Comparison of ENCODE assay signal across 9 cellular contexts in genomic region chr3:43178891-43179366, GRCh38.
A peak's percentile ranks its signal among the peaks of the same experiment; 100 is the strongest.
DNase-seq lines count a peak whose midpoint lies in the region; ATAC-seq, FAIRE-seq and TF ChIP-seq lines count a peak whose summit lies in the region.
"Had no signal": no experiment of that assay in that cellular context is flagged by ENCODE, and none has a peak within 500 bp of the region (broad histone marks: within the 10 kb centered on the region; RNA-seq: fewer than 3 reads in every experiment).

No MANE protein-coding gene starts in this region.

- DNase-seq in AG09309 (ENCODE audit: low read depth) (peak; percentile 29), LHCN-M2 (ENCODE audit: low read depth) (peak; percentile 59), mammary epithelial cell (peak; percentile 75), HepG2 (ENCODE audit: low spot score) (peak; percentile 91), NCI-H1105 (lab: John Stamatoyannopoulos, UW) (no peak), T-helper 9 cell (no peak), NCI-H345 (lab: John Stamatoyannopoulos, UW) (no peak)
- DNase-seq: uterus had no signal

- peak; percentile 14 to 78; a peak in 2 of 4 replicates for TF ChIP-seq EP300 in HepG2 (IDR thresholded peaks at IDR 0.05; ENCODE audit: low read depth in 2 of 2, low read length in 2 of 2)
- TF ChIP-seq EP300 in HepG2 (CRISPR knock-in tag; IDR thresholded peaks at IDR 0.05; ENCODE audit: borderline replicate concordance), result peak; percentile 60; the same call in 1 of the 2 replicates

- H3K36me3 ChIP-seq in mammary epithelial cell (ENCODE audit: insufficient read depth, low read length), result no peaks in the 10 kb centered on the region
- no peaks in the 10 kb centered on the region for H3K36me3 ChIP-seq in HepG2 (replicated peaks in 1 of 2; ENCODE audit: control insufficient read depth in 1 of 2, insufficient read depth in 2 of 2, low read length in 2 of 2)
- H3K36me3 ChIP-seq: uterus had no signal

- no peak for TF ChIP-seq RAD21 in HepG2 (CRISPR knock-in tag; IDR thresholded peaks at IDR 0.05)

- H3K79me2 ChIP-seq in mammary epithelial cell (ENCODE audit: insufficient read depth, low read length) (no peaks in the 10 kb centered on the region), HepG2 (ENCODE audit: insufficient read depth, low read length) (no peaks in the 10 kb centered on the region)

- no peak overlapping the region for H3K4me3 ChIP-seq in AG09309 (ENCODE audit: control insufficient read depth, low read depth, low read length)
- no peak overlapping the region for H3K4me3 ChIP-seq in mammary epithelial cell (replicated peaks in 1 of 3; ENCODE audit: insufficient read depth in 1 of 3, low read depth in 2 of 3, low read length in 3 of 3)
- H3K4me3 ChIP-seq in HepG2 (replicated peaks in 1 of 3; ENCODE audit: insufficient read depth in 1 of 3, low read depth in 2 of 3, low read length in 3 of 3), result peak overlapping the region in 1 of 3 experiments; percentile 44; a peak in 2 of 6 replicates
- H3K4me3 ChIP-seq: uterus had no signal

- H2AFZ ChIP-seq in mammary epithelial cell (ENCODE audit: low read depth, low read length) (no peak overlapping the region), HepG2 (ENCODE audit: low read length) (no peak overlapping the region)

- H3K4me2 ChIP-seq in mammary epithelial cell (ENCODE audit: insufficient read depth, low read depth, low read length) (no peak overlapping the region), HepG2 (ENCODE audit: low read depth, low read length) (peak overlapping the region; percentile 64)

- in situ Hi-C loops in mammary epithelial cell (cut with MboI; ENCODE audit: low sequenced_read_pairs in 2 of 2) (no loop called here), HepG2 (cut with HindIII; ENCODE audit: extremely low pct_ligation_motif_present, low pct_unique_long_range_greater_than_20kb) (no loop called here)

- H3K9ac ChIP-seq in mammary epithelial cell (ENCODE audit: insufficient read depth, low read length) (no peak overlapping the region), HepG2 (ENCODE audit: insufficient read depth, low read depth, low read length) (no peak overlapping the region)

- FAIRE-seq in HepG2 (lab: Jason Lieb, UNC), result peak; percentile 61

- TF ChIP-seq POLR2A in HepG2 (IDR thresholded peaks at IDR 0.05; ENCODE audit: insufficient read depth in 1 of 2, low read depth in 2 of 2, low read length in 2 of 2), result no peak

- intact Hi-C loops in mammary epithelial cell (cut with micrococcal nuclease), result no loop called here
- intact Hi-C loops in HepG2 (cut with micrococcal nuclease; ENCODE audit: unreplicated experiment), result no loop called here

- TF ChIP-seq CTCF in AG09309 (IDR thresholded peaks at IDR 0.05; ENCODE audit: control insufficient read depth, insufficient read depth, low read depth, low read length, missing control alignments) (no peak), mammary epithelial cell (conservative IDR thresholded peaks at IDR 0.05 in 1 of 2, IDR thresholded peaks at IDR 0.05 in 1 of 2; ENCODE audit: extremely low read depth in 1 of 2, insufficient read depth in 1 of 2, low read depth in 1 of 2, low read length in 2 of 2) (no peak), HepG2 (CRISPR knock-in tag; IDR thresholded peaks at IDR 0.05) (no peak)

- dilution Hi-C loops in mammary epithelial cell (cut with HindIII; ENCODE audit: low sequenced_read_pairs), result no loop called here

- H3K9me3 ChIP-seq in mammary epithelial cell (replicated peaks; ENCODE audit: insufficient read depth, low read length), result peaks cover 3% of the 10 kb centered on the region
- peaks cover 4% of the 10 kb centered on the region; the same call in 1 of the 2 replicates for H3K9me3 ChIP-seq in HepG2 (ENCODE audit: low read length)
- H3K9me3 ChIP-seq: uterus had no signal

- ATAC-seq in HepG2, result peak; percentile 84
- ATAC-seq in HG02970 (IDR thresholded peaks at IDR 0.05; ENCODE audit: low FRiP score, unreplicated experiment), result no peak

- CTCF ChIA-PET in mammary epithelial cell (lab: Charles Lee; ENCODE audit: low non-redundant PET), result no interaction called here
- CTCF ChIA-PET in HepG2 (lab: Yijun Ruan, JAX; ENCODE audit: low intra/inter-chr PET ratio, low total read pairs), result no interaction called here

- 70% methylated on average over 10 of the region's 10 CpGs for WGBS in mammary epithelial cell (ENCODE audit: low coverage, missing lambda C conversion rate)
- WGBS in HepG2 (ENCODE audit: low lambda C conversion rate), result 0% methylated on average over 6 of the region's 10 CpGs

- H3K27me3 ChIP-seq in mammary epithelial cell (ENCODE audit: insufficient read depth, low read length) (peaks cover 2% of the 10 kb centered on the region), HepG2 (ENCODE audit: control insufficient read depth in 1 of 2, insufficient read depth in 2 of 2, low read length in 2 of 2) (no peaks in the 10 kb centered on the region; a peak in 2 of 5 replicates)
- H3K27me3 ChIP-seq: uterus had no signal

- BruUV-seq in mammary epithelial cell (replicated peaks; lab: Mats Ljungman, UMichigan), result no TSS peak
- BruUV-seq in HepG2 (replicated peaks; lab: Mats Ljungman, UMichigan), result no TSS peak

- H4K20me1 ChIP-seq in mammary epithelial cell (ENCODE audit: insufficient read depth, low read length) (no peaks in the 10 kb centered on the region), HepG2 (ENCODE audit: insufficient read depth, low read length) (no peaks in the 10 kb centered on the region)

- POLR2A ChIA-PET in HepG2 (lab: Yijun Ruan, JAX), result no interaction called here

- H3K4me1 ChIP-seq in mammary epithelial cell (ENCODE audit: insufficient read depth, low read length), result peaks cover 33% of the 10 kb centered on the region
- peaks cover 45% of the 10 kb centered on the region for H3K4me1 ChIP-seq in HepG2 (ENCODE audit: insufficient read depth, low read length)
- H3K4me1 ChIP-seq: uterus had no signal

- H3K27ac ChIP-seq in mammary epithelial cell (ENCODE audit: insufficient read depth, low read depth, low read length), result no peak overlapping the region
- peak overlapping the region; percentile 31 for H3K27ac ChIP-seq in HepG2 (ENCODE audit: extremely low read length, insufficient read depth, low read length)
- H3K27ac ChIP-seq: uterus had no signal

TF ChIP-seq in HepG2, 621 proteins besides CTCF, POLR2A, EP300 and RAD21 (continues in another document):
- TF ChIP-seq ZNF292 (CRISPR knock-in tag; IDR thresholded peaks at IDR 0.05; ENCODE audit: borderline replicate concordance, low read depth) (peak; percentile 23; the same call in 1 of the 2 replicates), ZNF329 (CRISPR knock-in tag; IDR thresholded peaks at IDR 0.05; ENCODE audit: low read depth) (no peak), GPBP1L1 (CRISPR knock-in tag; IDR thresholded peaks at IDR 0.05) (no peak), KAT8 (CRISPR knock-in tag; IDR thresholded peaks at IDR 0.05) (no peak), ZXDC (CRISPR knock-in tag; IDR thresholded peaks at IDR 0.05) (no peak), JUN (CRISPR knock-in tag; IDR thresholded peaks at IDR 0.05) (peak; percentile 75; the same call in 1 of the 2 replicates), IRX3 (CRISPR knock-in tag; IDR thresholded peaks at IDR 0.05; ENCODE audit: borderline replicate concordance, low read depth) (no peak), EED (CRISPR knock-in tag; IDR thresholded peaks at IDR 0.05) (no peak), TEF (CRISPR knock-in tag; IDR thresholded peaks at IDR 0.05) (no peak)
- TF ChIP-seq, protein P1, sequence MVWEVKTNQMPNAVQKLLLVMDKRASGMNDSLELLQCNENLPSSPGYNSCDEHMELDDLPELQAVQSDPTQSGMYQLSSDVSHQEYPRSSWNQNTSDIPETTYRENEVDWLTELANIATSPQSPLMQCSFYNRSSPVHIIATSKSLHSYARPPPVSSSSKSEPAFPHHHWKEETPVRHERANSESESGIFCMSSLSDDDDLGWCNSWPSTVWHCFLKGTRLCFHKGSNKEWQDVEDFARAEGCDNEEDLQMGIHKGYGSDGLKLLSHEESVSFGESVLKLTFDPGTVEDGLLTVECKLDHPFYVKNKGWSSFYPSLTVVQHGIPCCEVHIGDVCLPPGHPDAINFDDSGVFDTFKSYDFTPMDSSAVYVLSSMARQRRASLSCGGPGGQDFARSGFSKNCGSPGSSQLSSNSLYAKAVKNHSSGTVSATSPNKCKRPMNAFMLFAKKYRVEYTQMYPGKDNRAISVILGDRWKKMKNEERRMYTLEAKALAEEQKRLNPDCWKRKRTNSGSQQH (CRISPR knock-in tag; IDR thresholded peaks at IDR 0.05; ENCODE audit: low read depth), result peak; percentile 79

Comparison
In these comparisons a context has a peak if more than half of its experiments do, and no peak if none do; other contexts are left out.
1. DNase-seq: peak in AG09309 (single experiment), LHCN-M2 (single experiment), mammary epithelial cell (single experiment) and HepG2 (single experiment); none in NCI-H1105 (single experiment), T-helper 9 cell (single experiment) and NCI-H345 (single experiment).